ENCODE assay signal across 2 cellular contexts in the genomic region with DNA sequence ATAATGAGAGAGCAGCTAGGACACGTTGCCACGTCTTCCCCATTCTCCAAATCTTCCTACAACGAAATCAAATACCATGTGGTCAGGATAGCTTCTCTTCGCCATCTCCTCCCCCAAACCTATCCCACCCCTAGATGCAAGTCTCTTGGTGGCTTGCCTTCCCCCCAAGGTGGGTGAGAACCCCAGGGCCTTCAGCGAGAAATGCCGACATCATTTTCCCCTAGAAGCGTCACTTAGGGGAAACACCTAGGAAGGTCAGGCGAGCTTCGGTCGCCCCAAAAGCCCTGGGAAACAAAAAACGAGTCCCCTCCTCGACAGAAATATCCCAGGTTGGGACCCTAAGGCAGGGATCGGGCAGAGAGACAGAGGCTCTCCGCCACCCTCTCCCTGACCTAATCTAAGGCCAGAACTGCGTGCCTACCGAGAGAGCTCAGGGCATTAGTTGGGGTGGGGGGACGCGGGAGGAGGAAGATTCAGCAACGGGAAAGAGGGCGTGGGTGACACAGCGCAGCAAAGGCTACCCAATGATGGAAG.
TF ChIP-seq lines count a peak whose summit lies in the region.

No MANE protein-coding gene starts in this region.

TF ChIP-seq in SK-N-SH, 30 proteins besides CTCF, POLR2A, EP300 and RAD21 (continued from another document):
- TF ChIP-seq, protein P1, sequence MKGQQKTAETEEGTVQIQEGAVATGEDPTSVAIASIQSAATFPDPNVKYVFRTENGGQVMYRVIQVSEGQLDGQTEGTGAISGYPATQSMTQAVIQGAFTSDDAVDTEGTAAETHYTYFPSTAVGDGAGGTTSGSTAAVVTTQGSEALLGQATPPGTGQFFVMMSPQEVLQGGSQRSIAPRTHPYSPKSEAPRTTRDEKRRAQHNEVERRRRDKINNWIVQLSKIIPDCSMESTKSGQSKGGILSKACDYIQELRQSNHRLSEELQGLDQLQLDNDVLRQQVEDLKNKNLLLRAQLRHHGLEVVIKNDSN (IDR thresholded peaks at IDR 0.05; ENCODE audit: borderline replicate concordance, low read depth) = no peak
- no peak for TF ChIP-seq RXRA (IDR thresholded peaks at IDR 0.05; ENCODE audit: borderline replicate concordance, low read depth)
- TF ChIP-seq, protein P2, sequence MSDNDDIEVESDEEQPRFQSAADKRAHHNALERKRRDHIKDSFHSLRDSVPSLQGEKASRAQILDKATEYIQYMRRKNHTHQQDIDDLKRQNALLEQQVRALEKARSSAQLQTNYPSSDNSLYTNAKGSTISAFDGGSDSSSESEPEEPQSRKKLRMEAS (IDR thresholded peaks at IDR 0.05; ENCODE audit: low read depth) = no peak
- TF ChIP-seq SIN3A (IDR thresholded peaks at IDR 0.05; ENCODE audit: borderline replicate concordance, low read depth, low read length) = no peak
- TF ChIP-seq, protein P3, sequence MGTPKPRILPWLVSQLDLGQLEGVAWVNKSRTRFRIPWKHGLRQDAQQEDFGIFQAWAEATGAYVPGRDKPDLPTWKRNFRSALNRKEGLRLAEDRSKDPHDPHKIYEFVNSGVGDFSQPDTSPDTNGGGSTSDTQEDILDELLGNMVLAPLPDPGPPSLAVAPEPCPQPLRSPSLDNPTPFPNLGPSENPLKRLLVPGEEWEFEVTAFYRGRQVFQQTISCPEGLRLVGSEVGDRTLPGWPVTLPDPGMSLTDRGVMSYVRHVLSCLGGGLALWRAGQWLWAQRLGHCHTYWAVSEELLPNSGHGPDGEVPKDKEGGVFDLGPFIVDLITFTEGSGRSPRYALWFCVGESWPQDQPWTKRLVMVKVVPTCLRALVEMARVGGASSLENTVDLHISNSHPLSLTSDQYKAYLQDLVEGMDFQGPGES (IDR thresholded peaks at IDR 0.05; ENCODE audit: low read depth, low read length) = no peak
- TF ChIP-seq, protein P4, sequence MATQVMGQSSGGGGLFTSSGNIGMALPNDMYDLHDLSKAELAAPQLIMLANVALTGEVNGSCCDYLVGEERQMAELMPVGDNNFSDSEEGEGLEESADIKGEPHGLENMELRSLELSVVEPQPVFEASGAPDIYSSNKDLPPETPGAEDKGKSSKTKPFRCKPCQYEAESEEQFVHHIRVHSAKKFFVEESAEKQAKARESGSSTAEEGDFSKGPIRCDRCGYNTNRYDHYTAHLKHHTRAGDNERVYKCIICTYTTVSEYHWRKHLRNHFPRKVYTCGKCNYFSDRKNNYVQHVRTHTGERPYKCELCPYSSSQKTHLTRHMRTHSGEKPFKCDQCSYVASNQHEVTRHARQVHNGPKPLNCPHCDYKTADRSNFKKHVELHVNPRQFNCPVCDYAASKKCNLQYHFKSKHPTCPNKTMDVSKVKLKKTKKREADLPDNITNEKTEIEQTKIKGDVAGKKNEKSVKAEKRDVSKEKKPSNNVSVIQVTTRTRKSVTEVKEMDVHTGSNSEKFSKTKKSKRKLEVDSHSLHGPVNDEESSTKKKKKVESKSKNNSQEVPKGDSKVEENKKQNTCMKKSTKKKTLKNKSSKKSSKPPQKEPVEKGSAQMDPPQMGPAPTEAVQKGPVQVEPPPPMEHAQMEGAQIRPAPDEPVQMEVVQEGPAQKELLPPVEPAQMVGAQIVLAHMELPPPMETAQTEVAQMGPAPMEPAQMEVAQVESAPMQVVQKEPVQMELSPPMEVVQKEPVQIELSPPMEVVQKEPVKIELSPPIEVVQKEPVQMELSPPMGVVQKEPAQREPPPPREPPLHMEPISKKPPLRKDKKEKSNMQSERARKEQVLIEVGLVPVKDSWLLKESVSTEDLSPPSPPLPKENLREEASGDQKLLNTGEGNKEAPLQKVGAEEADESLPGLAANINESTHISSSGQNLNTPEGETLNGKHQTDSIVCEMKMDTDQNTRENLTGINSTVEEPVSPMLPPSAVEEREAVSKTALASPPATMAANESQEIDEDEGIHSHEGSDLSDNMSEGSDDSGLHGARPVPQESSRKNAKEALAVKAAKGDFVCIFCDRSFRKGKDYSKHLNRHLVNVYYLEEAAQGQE (IDR thresholded peaks at IDR 0.05; ENCODE audit: low read depth, low read length) = no peak
- TF ChIP-seq, protein P5, sequence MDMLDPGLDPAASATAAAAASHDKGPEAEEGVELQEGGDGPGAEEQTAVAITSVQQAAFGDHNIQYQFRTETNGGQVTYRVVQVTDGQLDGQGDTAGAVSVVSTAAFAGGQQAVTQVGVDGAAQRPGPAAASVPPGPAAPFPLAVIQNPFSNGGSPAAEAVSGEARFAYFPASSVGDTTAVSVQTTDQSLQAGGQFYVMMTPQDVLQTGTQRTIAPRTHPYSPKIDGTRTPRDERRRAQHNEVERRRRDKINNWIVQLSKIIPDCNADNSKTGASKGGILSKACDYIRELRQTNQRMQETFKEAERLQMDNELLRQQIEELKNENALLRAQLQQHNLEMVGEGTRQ (IDR thresholded peaks at IDR 0.05; ENCODE audit: borderline replicate concordance, low read depth, low read length) = no peak

TF ChIP-seq in SK-N-SH treated with all-trans-retinoic acid at 6 μM for 48 hours, 23 proteins besides CTCF, POLR2A, EP300 and RAD21 (continued from another document):
- TF ChIP-seq ZNF70 (CRISPR knock-in tag; IDR thresholded peaks at IDR 0.05) (no peak), SNAI2 (CRISPR knock-in tag; IDR thresholded peaks at IDR 0.05) (no peak), ARNTL (CRISPR knock-in tag; IDR thresholded peaks at IDR 0.05; ENCODE audit: borderline replicate concordance, low read depth) (no peak), ZNF565 (CRISPR knock-in tag; conservative IDR thresholded peaks at IDR 0.05; ENCODE audit: low read depth) (no peak), ZFP3 (CRISPR knock-in tag; IDR thresholded peaks at IDR 0.05) (no peak), CSDC2 (CRISPR knock-in tag; IDR thresholded peaks at IDR 0.05) (no peak), TCF4 (CRISPR knock-in tag; IDR thresholded peaks at IDR 0.05; ENCODE audit: borderline replicate concordance) (no peak), TOX (CRISPR knock-in tag; IDR thresholded peaks at IDR 0.05; ENCODE audit: borderline replicate concordance) (no peak)
- TF ChIP-seq, protein P6, sequence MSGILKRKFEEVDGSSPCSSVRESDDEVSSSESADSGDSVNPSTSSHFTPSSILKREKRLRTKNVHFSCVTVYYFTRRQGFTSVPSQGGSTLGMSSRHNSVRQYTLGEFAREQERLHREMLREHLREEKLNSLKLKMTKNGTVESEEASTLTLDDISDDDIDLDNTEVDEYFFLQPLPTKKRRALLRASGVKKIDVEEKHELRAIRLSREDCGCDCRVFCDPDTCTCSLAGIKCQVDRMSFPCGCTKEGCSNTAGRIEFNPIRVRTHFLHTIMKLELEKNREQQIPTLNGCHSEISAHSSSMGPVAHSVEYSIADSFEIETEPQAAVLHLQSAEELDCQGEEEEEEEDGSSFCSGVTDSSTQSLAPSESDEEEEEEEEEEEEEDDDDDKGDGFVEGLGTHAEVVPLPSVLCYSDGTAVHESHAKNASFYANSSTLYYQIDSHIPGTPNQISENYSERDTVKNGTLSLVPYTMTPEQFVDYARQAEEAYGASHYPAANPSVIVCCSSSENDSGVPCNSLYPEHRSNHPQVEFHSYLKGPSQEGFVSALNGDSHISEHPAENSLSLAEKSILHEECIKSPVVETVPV (CRISPR knock-in tag; IDR thresholded peaks at IDR 0.05) = no peak
